ENCODE assay signal across 1 cellular context in the genomic region with DNA sequence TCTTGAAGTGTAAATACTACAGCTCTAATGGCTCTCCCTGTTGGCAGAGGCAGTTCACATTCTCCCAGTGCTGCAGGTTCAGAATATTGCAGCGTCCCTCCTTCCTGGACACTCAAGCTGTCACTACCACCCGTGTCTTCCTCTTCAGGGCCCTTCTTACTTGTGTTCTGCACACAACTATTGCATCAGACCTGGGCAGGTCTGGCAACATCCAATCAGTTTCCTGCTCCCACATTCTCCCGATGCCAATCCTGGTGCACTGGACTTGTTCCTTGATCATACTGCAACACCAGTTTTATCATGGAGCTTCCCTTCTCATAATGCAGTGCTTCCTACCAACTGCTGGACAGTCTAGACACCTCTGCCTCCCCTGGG.
TF ChIP-seq lines count a peak whose summit lies in the region.

No MANE protein-coding gene starts in this region.

TF ChIP-seq in K562, 482 proteins besides CTCF, POLR2A, EP300 and RAD21 (continued from another document):
- TF ChIP-seq, protein P1, sequence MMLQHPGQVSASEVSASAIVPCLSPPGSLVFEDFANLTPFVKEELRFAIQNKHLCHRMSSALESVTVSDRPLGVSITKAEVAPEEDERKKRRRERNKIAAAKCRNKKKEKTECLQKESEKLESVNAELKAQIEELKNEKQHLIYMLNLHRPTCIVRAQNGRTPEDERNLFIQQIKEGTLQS (IDR thresholded peaks at IDR 0.05): peak; percentile 22; the same call in 1 of the 2 replicates
- TF ChIP-seq, protein P1 (CRISPR knock-in tag; conservative IDR thresholded peaks at IDR 0.05): no peak
- TF ChIP-seq, protein P2, sequence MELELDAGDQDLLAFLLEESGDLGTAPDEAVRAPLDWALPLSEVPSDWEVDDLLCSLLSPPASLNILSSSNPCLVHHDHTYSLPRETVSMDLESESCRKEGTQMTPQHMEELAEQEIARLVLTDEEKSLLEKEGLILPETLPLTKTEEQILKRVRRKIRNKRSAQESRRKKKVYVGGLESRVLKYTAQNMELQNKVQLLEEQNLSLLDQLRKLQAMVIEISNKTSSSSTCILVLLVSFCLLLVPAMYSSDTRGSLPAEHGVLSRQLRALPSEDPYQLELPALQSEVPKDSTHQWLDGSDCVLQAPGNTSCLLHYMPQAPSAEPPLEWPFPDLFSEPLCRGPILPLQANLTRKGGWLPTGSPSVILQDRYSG (tag; conservative IDR thresholded peaks at IDR 0.05; ENCODE audit: low read depth): no peak
- TF ChIP-seq TAL1 (IDR thresholded peaks at IDR 0.05): no peak
